In genomic region chr7:134866581-134866980, GRCh38 we compare ENCODE assay signal across 13 cellular contexts.
DNase-seq lines count a peak whose midpoint lies in the region; ATAC-seq and TF ChIP-seq lines count a peak whose summit lies in the region.
"Had no signal": no experiment of that assay in that cellular context is flagged by ENCODE, and none has a peak within 500 bp of the region (broad histone marks: within the 10 kb centered on the region; RNA-seq: fewer than 3 reads in every experiment).

No MANE protein-coding gene starts in this region.

- H3K4me1 ChIP-seq in breast epithelium: no peaks in the 10 kb centered on the region
- H3K4me1 ChIP-seq in neuron (ENCODE audit: insufficient read depth, low read length): peaks cover 8% of the 10 kb centered on the region
- H3K4me1 ChIP-seq in urinary bladder (ENCODE audit: insufficient read depth): no peaks in the 10 kb centered on the region

- H3K4me3 ChIP-seq in breast epithelium: peak overlapping the region in 1 of 3 donors; percentile 17
- no peak overlapping the region for H3K4me3 ChIP-seq in fibroblast of pulmonary artery (replicated peaks; ENCODE audit: low read depth, low read length)
- no peak overlapping the region for H3K4me3 ChIP-seq in neuron (ENCODE audit: low read length)
- H3K4me3 ChIP-seq in urinary bladder (ENCODE audit: low read depth, low read length): no peak overlapping the region
- H3K4me3 ChIP-seq: mucosa of descending colon had no signal

- peaks cover 10% of the 10 kb centered on the region for H3K36me3 Mint-ChIP-seq in MCF 10A (ENCODE audit: insufficient read depth, unreplicated experiment)
- H3K36me3 Mint-ChIP-seq in T-helper 2 cell treated with Interferon-gamma antibody and Interleukin-4, amounts not matched to agents 5 μg/mL and 100 μg/mL, for 36 hours (ENCODE audit: low read depth): peaks cover 2% of the 10 kb centered on the region

- WGBS in urinary bladder: 16% methylated on average over 7 of the region's 7 CpGs

- no peak overlapping the region for H3K4me3 Mint-ChIP-seq in MCF 10A (ENCODE audit: unreplicated experiment)
- H3K4me3 Mint-ChIP-seq in T-helper 2 cell treated with Interferon-gamma antibody and Interleukin-4, amounts not matched to agents 5 μg/mL and 100 μg/mL, for 36 hours: no peak overlapping the region

- no TSS peak for BruUV-seq in MCF 10A (replicated peaks; lab: Mats Ljungman, UMichigan)

- peak overlapping the region; percentile 9 for H2AFZ ChIP-seq in neuron (ENCODE audit: low read depth, low read length)

- peak overlapping the region; percentile 51 to 73 for H3K27ac ChIP-seq in breast epithelium
- peak overlapping the region; percentile 34 for H3K27ac ChIP-seq in urinary bladder (ENCODE audit: low read depth)

- CTCF ChIA-PET in MCF 10A (lab: Yijun Ruan, JAX): no interaction called here
- CTCF ChIA-PET in GM10248 (lab: Yijun Ruan, JAX): no interaction called here

- no peaks in the 10 kb centered on the region for H3K27me3 Mint-ChIP-seq in MCF 10A (ENCODE audit: insufficient read depth, unreplicated experiment)
- H3K27me3 Mint-ChIP-seq in T-helper 2 cell treated with Interferon-gamma antibody and Interleukin-4, amounts not matched to agents 5 μg/mL and 100 μg/mL, for 36 hours (ENCODE audit: low read depth): no peaks in the 10 kb centered on the region

- no peak for TF ChIP-seq POLR2A in breast epithelium (IDR thresholded peaks at IDR 0.05)

- no peaks in the 10 kb centered on the region for H3K9me3 Mint-ChIP-seq in MCF 10A (ENCODE audit: unreplicated experiment)
- no peaks in the 10 kb centered on the region for H3K9me3 Mint-ChIP-seq in T-helper 2 cell treated with Interferon-gamma antibody and Interleukin-4, amounts not matched to agents 5 μg/mL and 100 μg/mL, for 36 hours

- TF ChIP-seq CTCF in breast epithelium (IDR thresholded peaks at IDR 0.05): no peak
- no peak for TF ChIP-seq CTCF in MCF 10A (IDR thresholded peaks at IDR 0.05; ENCODE audit: unreplicated experiment)
- TF ChIP-seq CTCF in fibroblast of pulmonary artery (IDR thresholded peaks at IDR 0.05; ENCODE audit: low read length, missing control alignments): no peak
- TF ChIP-seq CTCF in GM10248 (IDR thresholded peaks at IDR 0.05; ENCODE audit: control extremely low read depth, extremely low read depth, low read depth, missing control alignments): no peak

- intact Hi-C loops in breast epithelium (cut with DNase I; ENCODE audit: low total_unique reads) (no loop called here), MCF 10A (cut with micrococcal nuclease) (no loop called here)

- POLR2A ChIA-PET in MCF 10A (lab: Yijun Ruan, JAX): interaction anchor here (0.8 kb wide), 1 partner anchor 216 kb away, joined by 3 read pairs; no protein-coding TSS in a partner anchor
- POLR2A ChIA-PET in GM10248 (lab: Yijun Ruan, JAX): no interaction called here

- H3K36me3 ChIP-seq in breast epithelium: peaks cover 5% of the 10 kb centered on the region
- H3K36me3 ChIP-seq in neuron (ENCODE audit: insufficient read depth, low read length): no peaks in the 10 kb centered on the region
- H3K36me3 ChIP-seq in urinary bladder (ENCODE audit: insufficient read depth): no peaks in the 10 kb centered on the region

- DNase-seq in breast epithelium (ENCODE audit: low spot score in 2 of 2): no peak
- DNase-seq in MCF 10A (ENCODE audit: unreplicated experiment): no peak
- DNase-seq in fibroblast of pulmonary artery (ENCODE audit: low read depth): peak; percentile 78
- DNase-seq in T-helper 2 cell treated with Interferon-gamma antibody and Interleukin-4, amounts not matched to agents 5 μg/mL and 100 μg/mL, for 36 hours (ENCODE audit: low spot score): no peak
- no peak for DNase-seq in GM10248 (ENCODE audit: extremely low spot score)
- no peak for DNase-seq in stimulated activated naive CD8-positive, alpha-beta T cell treated with anti-CD3 and anti-CD28 coated beads, Interleukin-15, Interleukin-2, amounts not matched to agents 100 U/mL and 50 U/mL, for 24 hours
- DNase-seq: DMS79; mucosa of descending colon; NCI-H1092; NCI-H82; stimulated activated CD4-positive, alpha-beta T cell treated with anti-CD3 and anti-CD28 coated beads, Interleukin-4, amount 100 ng/mL, for 24 hours had no signal

- H3K27me3 ChIP-seq in breast epithelium: no peaks in the 10 kb centered on the region
- no peaks in the 10 kb centered on the region for H3K27me3 ChIP-seq in neuron (ENCODE audit: insufficient read depth, low read length)

- H3K27ac Mint-ChIP-seq in MCF 10A (ENCODE audit: low read depth, unreplicated experiment): no peak overlapping the region
- H3K27ac Mint-ChIP-seq in T-helper 2 cell treated with Interferon-gamma antibody and Interleukin-4, amounts not matched to agents 5 μg/mL and 100 μg/mL, for 36 hours: no peak overlapping the region

- ATAC-seq in stimulated activated naive CD8-positive, alpha-beta T cell treated with anti-CD3 and anti-CD28 coated beads, Interleukin-15, Interleukin-2, amounts not matched to agents 100 U/mL and 50 U/mL, for 24 hours: no peak
- ATAC-seq: mucosa of descending colon had no signal

- H3K9me3 ChIP-seq in breast epithelium (no peaks in the 10 kb centered on the region), neuron (ENCODE audit: low read length) (no peaks in the 10 kb centered on the region)
- H3K9me3 ChIP-seq: mucosa of descending colon had no signal

- peaks cover 8% of the 10 kb centered on the region for H3K4me1 Mint-ChIP-seq in MCF 10A (ENCODE audit: insufficient read depth, unreplicated experiment)
- peaks cover 25% of the 10 kb centered on the region for H3K4me1 Mint-ChIP-seq in T-helper 2 cell treated with Interferon-gamma antibody and Interleukin-4, amounts not matched to agents 5 μg/mL and 100 μg/mL, for 36 hours (ENCODE audit: low read depth)
